ENCODE assay signal across 22 cellular contexts in genomic region chr4:94665500-94666398, GRCh38.
DNase-seq lines count a peak whose midpoint lies in the region; ATAC-seq and TF ChIP-seq lines count a peak whose summit lies in the region.
"Had no signal": no experiment of that assay in that cellular context is flagged by ENCODE, and none has a peak within 500 bp of the region (broad histone marks: within the 10 kb centered on the region; RNA-seq: fewer than 3 reads in every experiment).

No MANE protein-coding gene starts in this region.

- no peaks in the 10 kb centered on the region for H3K27me3 ChIP-seq in ACC112 (ENCODE audit: insufficient read depth, low read length)
- H3K27me3 ChIP-seq in adrenal gland, result no peaks in the 10 kb centered on the region
- H3K27me3 ChIP-seq: esophagus muscularis mucosa, sigmoid colon had no signal

- no peaks in the 10 kb centered on the region for H3K9me3 Mint-ChIP-seq in nephron progenitor cell
- H3K9me3 Mint-ChIP-seq: activated CD4-positive, alpha-beta T cell treated with anti-CD3 and anti-CD28 coated beads, Interleukin-2, amount 10 ng/mL, durations not matched to agents 7 days and 5 days; activated naive CD4-positive, alpha-beta T cell treated with anti-CD3 and anti-CD28 coated beads, Interleukin-2, amount 50 U/mL, for 72 hours; CD14-positive monocyte; effector memory CD8-positive, alpha-beta T cell; naive B cell; T-helper 1 cell treated with Interleukin-12 subunit alpha and Interleukin-12 subunit beta and Interleukin-4 antibody, amounts not matched to agents 30 μg/mL and 1 μg/mL, for 36 hours; type B pancreatic cell had no signal

- no peak overlapping the region for H3K4me3 ChIP-seq in ACC112 (ENCODE audit: low read depth, low read length)
- no peak overlapping the region for H3K4me3 ChIP-seq in adrenal gland
- H3K4me3 ChIP-seq: esophagus muscularis mucosa, sigmoid colon had no signal

- no peak overlapping the region for H3K4me3 Mint-ChIP-seq in nephron progenitor cell
- H3K4me3 Mint-ChIP-seq: activated CD4-positive, alpha-beta T cell treated with anti-CD3 and anti-CD28 coated beads, Interleukin-2, amount 10 ng/mL, durations not matched to agents 7 days and 5 days; CD14-positive monocyte; effector memory CD8-positive, alpha-beta T cell; naive B cell; T-helper 1 cell treated with Interleukin-12 subunit alpha and Interleukin-12 subunit beta and Interleukin-4 antibody, amounts not matched to agents 30 μg/mL and 1 μg/mL, for 36 hours; type B pancreatic cell had no signal

- H3K4me1 Mint-ChIP-seq in nephron progenitor cell, result peaks cover 28% of the 10 kb centered on the region
- H3K4me1 Mint-ChIP-seq: activated CD4-positive, alpha-beta T cell treated with anti-CD3 and anti-CD28 coated beads, Interleukin-2, amount 10 ng/mL, durations not matched to agents 7 days and 5 days; CD14-positive monocyte; naive B cell had no signal

- H3K79me2 ChIP-seq in ACC112 (ENCODE audit: control insufficient read depth, insufficient read depth, low read length, unreplicated experiment), result no peaks in the 10 kb centered on the region
- H3K79me2 ChIP-seq: parathyroid adenoma had no signal

- peaks cover 10% of the 10 kb centered on the region for H3K4me1 ChIP-seq in ACC112 (ENCODE audit: control insufficient read depth, insufficient read depth, low read length, unreplicated experiment)
- peaks cover 0 to 3% of the 10 kb centered on the region in 2 donors for H3K4me1 ChIP-seq in adrenal gland (replicated peaks in 1 of 2)
- H3K4me1 ChIP-seq: parathyroid adenoma, sigmoid colon had no signal

- peak; percentile 64 for ATAC-seq in HG03354 (IDR thresholded peaks at IDR 0.05; ENCODE audit: poor library complexity, severe bottlenecking, unreplicated experiment)
- no peak for ATAC-seq in GM18511 (IDR thresholded peaks at IDR 0.05; ENCODE audit: unreplicated experiment)
- ATAC-seq in GM21423 (IDR thresholded peaks at IDR 0.05; ENCODE audit: unreplicated experiment), result no peak
- ATAC-seq: activated naive CD4-positive, alpha-beta T cell treated with anti-CD3 and anti-CD28 coated beads, Interleukin-2, amount 50 U/mL, for 72 hours; effector memory CD8-positive, alpha-beta T cell had no signal

- no peak for TF ChIP-seq POLR2A in adrenal gland (IDR thresholded peaks at IDR 0.05)

- H3K27ac ChIP-seq in ACC112 (ENCODE audit: low read depth, low read length) (peak overlapping the region; percentile 48), VCaP (peak overlapping the region; percentile 41), adrenal gland (no peak overlapping the region)
- H3K27ac ChIP-seq: esophagus muscularis mucosa, parathyroid adenoma, sigmoid colon had no signal

- no peaks in the 10 kb centered on the region for H3K9me3 ChIP-seq in adrenal gland (replicated peaks in 1 of 3)
- H3K9me3 ChIP-seq: esophagus muscularis mucosa, sigmoid colon had no signal

- H3K27me3 Mint-ChIP-seq in nephron progenitor cell (ENCODE audit: low read depth, poor library complexity), result no peaks in the 10 kb centered on the region
- H3K27me3 Mint-ChIP-seq: activated CD4-positive, alpha-beta T cell treated with anti-CD3 and anti-CD28 coated beads, Interleukin-2, amount 10 ng/mL, durations not matched to agents 7 days and 5 days; effector memory CD8-positive, alpha-beta T cell; naive B cell; type B pancreatic cell had no signal

- 77 to 87% (median 83%) methylated on average over 3 of the region's 3 CpGs for WGBS in adrenal gland, 4 donors

- H3K27ac Mint-ChIP-seq in nephron progenitor cell, result peak overlapping the region; percentile 93
- H3K27ac Mint-ChIP-seq: activated CD4-positive, alpha-beta T cell treated with anti-CD3 and anti-CD28 coated beads, Interleukin-2, amount 10 ng/mL, durations not matched to agents 7 days and 5 days; effector memory CD8-positive, alpha-beta T cell; naive B cell; T-helper 1 cell treated with Interleukin-12 subunit alpha and Interleukin-12 subunit beta and Interleukin-4 antibody, amounts not matched to agents 30 μg/mL and 1 μg/mL, for 36 hours; type B pancreatic cell had no signal

- no peak for TF ChIP-seq CTCF in VCaP (conservative IDR thresholded peaks at IDR 0.05)
- TF ChIP-seq CTCF in nephron progenitor cell (IDR thresholded peaks at IDR 0.05), result no peak
- TF ChIP-seq CTCF in adrenal gland (IDR thresholded peaks at IDR 0.05), result no peak

- no peak for DNase-seq in nephron progenitor cell
- no peak for DNase-seq in adrenal gland
- DNase-seq in NCI-H2227 treated with DMSO at 0.1 percent for 48 hours (lab: John Stamatoyannopoulos, UW), result no peak
- DNase-seq: activated CD4-positive, alpha-beta T cell treated with anti-CD3 and anti-CD28 coated beads, Interleukin-2, amount 10 ng/mL, durations not matched to agents 7 days and 5 days; effector memory CD8-positive, alpha-beta T cell; HCEC 1CT; MV-4-11; naive B cell; NCI-H510A; sigmoid colon; stimulated activated CD8-positive, alpha-beta memory T cell treated with anti-CD3 and anti-CD28 coated beads, Interleukin-4, amount 100 ng/mL, for 48 hours had no signal

- H3K36me3 Mint-ChIP-seq in nephron progenitor cell (ENCODE audit: low read depth), result peaks cover 55% of the 10 kb centered on the region
- H3K36me3 Mint-ChIP-seq: activated naive CD4-positive, alpha-beta T cell treated with anti-CD3 and anti-CD28 coated beads, Interleukin-2, amount 50 U/mL, for 72 hours had no signal

- H3K36me3 ChIP-seq in ACC112 (ENCODE audit: insufficient read depth, low read length) (peaks cover 15% of the 10 kb centered on the region), adrenal gland (replicated peaks in 1 of 2) (peaks cover 0 to 8% of the 10 kb centered on the region in 2 donors)

- intact Hi-C loops in adrenal gland (cut with DNase I), result no loop called here

- H2AFZ ChIP-seq in ACC112 (ENCODE audit: low read length, unreplicated experiment), result no peak overlapping the region
- H2AFZ ChIP-seq: parathyroid adenoma had no signal

Comparison
In these comparisons a context has a peak if more than half of its experiments do, and no peak if none do; other contexts are left out.
1. H3K27ac ChIP-seq: peak in ACC112 (single experiment) and VCaP (single experiment); none in adrenal gland (0 of 5).